In genomic region chr7:132542895-132543294, GRCh38 we compare ENCODE assay signal across 9 cellular contexts. TPM values are rescaled to one million over a fixed set of nuclear protein-coding genes. Genes with fewer than 3 reads are reported as not detected.
"Had no signal": no experiment of that assay in that cellular context is flagged by ENCODE, and none has a peak within 500 bp of the region (broad histone marks: within the 10 kb centered on the region; RNA-seq: fewer than 3 reads in every experiment).

No MANE protein-coding gene starts in this region.

- ATAC-seq: HCT116, K562 had no signal

- H3K27ac ChIP-seq: GM23248 had no signal

- H3K9me3 ChIP-seq: HAP-1 had no signal

- H3K36me3 ChIP-seq: HAP-1 had no signal

- H3K9ac ChIP-seq: GM23248 had no signal

- DNase-seq: GM23248, GOT3, H7, IMR-90, KG1 had no signal

- H3K4me1 ChIP-seq: HAP-1 had no signal

- H3K4me3 ChIP-seq: GM23248, HAP-1, K562 had no signal

RNA-seq across cellular contexts. Expression of gene PLXNA4, which starts 33.4 kb away (rescaled TPM):
- total RNA-seq: HT-29 had no signal
- polyA plus RNA-seq: GM23248, K562 had no signal
